Comparison of ENCODE assay signal across 8 cellular contexts in the genomic region with DNA sequence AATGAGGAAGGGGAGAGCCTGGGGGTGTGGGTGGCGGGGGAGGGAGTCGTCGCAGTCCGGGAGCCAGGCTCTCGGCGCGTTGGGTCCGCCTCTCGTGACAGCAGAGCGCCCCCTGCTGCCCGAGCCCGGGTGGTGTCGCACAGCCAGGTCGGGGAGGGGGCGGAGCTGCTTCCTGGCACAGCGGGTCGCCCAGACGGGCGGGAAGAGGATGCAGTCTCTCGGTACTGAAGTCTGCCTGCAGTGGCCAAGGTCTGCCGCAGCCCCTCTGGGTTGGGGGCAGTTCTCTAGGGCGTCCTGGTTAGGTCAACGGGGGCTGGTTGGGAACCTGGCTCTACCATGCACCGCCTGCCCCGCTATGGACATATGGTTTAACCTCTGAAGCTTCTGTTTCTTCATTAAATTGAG. TPM values are rescaled to one million over a fixed set of nuclear protein-coding genes. Genes with fewer than 3 reads are reported as not detected.
DNase-seq lines count a peak whose midpoint lies in the region; ATAC-seq and TF ChIP-seq lines count a peak whose summit lies in the region.

No MANE protein-coding gene starts in this region.

- H3K27ac ChIP-seq in heart right ventricle, result peak overlapping the region in 2 of 10 donors; percentile 47 to 66

- DNase-seq in ELR (ENCODE audit: low read depth), result peak; percentile 69
- DNase-seq in NAMALWA (ENCODE audit: low spot score), result peak; percentile 81
- DNase-seq in SKM-1 treated with dmso at 0.1 percent for 144 hours (lab: John Stamatoyannopoulos, UW; ENCODE audit: unreplicated experiment), result peak; percentile 64
- peak; percentile 78 for DNase-seq in activated naive CD4-positive, alpha-beta T cell treated with anti-CD3 and anti-CD28 coated beads, Interleukin-2, amount 50 U/mL, for 16 hours
- peak; percentile 61 to 78 for DNase-seq in heart right ventricle
- DNase-seq in retinal pigment epithelial cell (ENCODE audit: low read depth), result no peak

- no peaks in the 10 kb centered on the region for H3K36me3 ChIP-seq in heart right ventricle

- intact Hi-C loops in heart right ventricle (cut with DNase I), result loop anchor here in 2 of 10 donors (5.0 kb wide), 2 partner anchors 36 to 49 kb away; a partner anchor contains a TSS

- H3K27me3 ChIP-seq in heart right ventricle, result peaks cover 0 to 8% (median 0%) of the 10 kb centered on the region in 7 donors

- 9 to 12% methylated on average over 25 of the region's 25 CpGs for WGBS in heart right ventricle, 2 donors

- H3K4me3 ChIP-seq in heart right ventricle (peak overlapping the region in 4 of 10 donors; percentile 8 to 29 (median 18)), retinal pigment epithelial cell (ENCODE audit: low read length) (peak overlapping the region; percentile 27)

- no peaks in the 10 kb centered on the region for H3K9me3 ChIP-seq in heart right ventricle

- H3K4me1 ChIP-seq in heart right ventricle, result peaks cover 6 to 47% (median 24%) of the 10 kb centered on the region in 9 donors

- ATAC-seq in heart right ventricle, result peak; percentile 66 to 76 (median 72)
- no peak for ATAC-seq in HG02973 (IDR thresholded peaks at IDR 0.05; ENCODE audit: unreplicated experiment)
- ATAC-seq in GM19463 (IDR thresholded peaks at IDR 0.05; ENCODE audit: unreplicated experiment), result no peak

- TF ChIP-seq CTCF in heart right ventricle (IDR thresholded peaks at IDR 0.05) (peak; percentile 44 to 92 (median 86)), retinal pigment epithelial cell (conservative IDR thresholded peaks at IDR 0.05; ENCODE audit: low read depth, low read length) (peak; percentile 87)

RNA-seq across cellular contexts. Expression of a gene that starts 38.2 kb away (rescaled TPM):
- total RNA-seq in heart right ventricle, result not detected
- polyA plus RNA-seq in heart right ventricle, result not detected

Comparison
In these comparisons a context has a peak if more than half of its experiments do, and no peak if none do; other contexts are left out.
1. ATAC-seq: peak in heart right ventricle (8 of 8); none in HG02973 (single experiment) and GM19463 (single experiment).